Comparison of ENCODE assay signal across 15 cellular contexts in the genomic region with DNA sequence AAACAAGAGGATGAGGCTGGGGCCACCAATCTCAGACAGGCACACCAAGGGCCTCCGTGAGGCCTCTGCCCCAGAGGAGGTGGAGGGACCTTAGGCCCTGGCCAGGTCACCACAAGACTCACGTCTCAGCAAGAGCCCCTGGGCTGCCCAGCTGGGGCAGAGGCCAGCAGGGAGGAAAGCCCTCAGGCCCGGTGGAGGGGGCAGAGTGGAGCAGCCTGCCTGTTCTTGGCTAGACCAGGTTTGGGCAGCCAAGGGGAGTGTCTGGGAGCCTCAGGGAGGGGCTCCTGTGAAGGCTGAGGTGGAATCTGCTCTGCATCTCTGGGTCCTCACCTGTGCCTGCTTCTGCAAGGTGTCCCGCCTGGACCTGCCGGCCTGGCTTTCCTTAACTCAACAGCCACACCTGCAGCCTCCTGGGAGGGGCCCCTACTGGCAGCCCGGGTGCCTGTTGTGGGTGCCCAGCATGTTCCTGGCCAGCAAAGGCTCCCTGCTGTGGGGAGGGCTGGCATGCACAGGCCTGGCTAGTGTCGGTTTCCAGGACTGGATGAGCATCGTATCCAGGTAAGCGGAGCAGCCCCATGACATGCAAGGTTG. TPM values are rescaled to one million over a fixed set of nuclear protein-coding genes. Genes with fewer than 3 reads are reported as not detected.
DNase-seq lines count a peak whose midpoint lies in the region; ATAC-seq and TF ChIP-seq lines count a peak whose summit lies in the region.
"Had no signal": no experiment of that assay in that cellular context is flagged by ENCODE, and none has a peak within 500 bp of the region (broad histone marks: within the 10 kb centered on the region; RNA-seq: fewer than 3 reads in every experiment).

No MANE protein-coding gene starts in this region.

- H3K4me3 ChIP-seq in RWPE2 (ENCODE audit: severe bottlenecking), result no peak overlapping the region
- no peak overlapping the region for H3K4me3 ChIP-seq in suprapubic skin
- no peak overlapping the region for H3K4me3 ChIP-seq in transverse colon
- no peak overlapping the region for H3K4me3 ChIP-seq in coronary artery
- H3K4me3 ChIP-seq: BLaER1 treated with 17β-estradiol and CSF1 and Interleukin-3, amounts not matched to agents 10 nM and 100 nM had no signal

- in situ Hi-C loops in transverse colon (cut with MboI; ENCODE audit: low pct_ligation_motif_present in 1 of 4, low pct_unique_long_range_greater_than_20kb in 1 of 4, low sequenced_read_pairs in 3 of 4), result no loop called here

- peak; percentile 18; the same call in 2 of the 3 replicates for ATAC-seq in RWPE2 (ENCODE audit: low read depth)

- no peak for TF ChIP-seq POLR2A in suprapubic skin (IDR thresholded peaks at IDR 0.05)
- TF ChIP-seq POLR2A in transverse colon (IDR thresholded peaks at IDR 0.05), result no peak

- H3K4me1 ChIP-seq in RWPE2 (ENCODE audit: insufficient read depth, poor library complexity, severe bottlenecking) (no peaks in the 10 kb centered on the region), suprapubic skin (peaks cover 21% of the 10 kb centered on the region), transverse colon (peaks cover 0 to 11% (median 9%) of the 10 kb centered on the region in 4 donors)

- 68% methylated on average over 7 of the region's 9 CpGs for WGBS in suprapubic skin
- WGBS in transverse colon (ENCODE audit: low coverage in 1 of 2), 2 donors, result 80 to 95% methylated on average over 1 to 9 of the region's 9 CpGs

- intact Hi-C loops in transverse colon (cut with DNase I; ENCODE audit: low total_unique reads), result no loop called here

- H3K27ac Mint-ChIP-seq in glutamatergic neuron (ENCODE audit: unreplicated experiment), result no peak overlapping the region

- H3K4me3 Mint-ChIP-seq in glutamatergic neuron (ENCODE audit: unreplicated experiment), result no peak overlapping the region

- no peaks in the 10 kb centered on the region for H3K9me3 ChIP-seq in RWPE2 (ENCODE audit: severe bottlenecking)
- H3K9me3 ChIP-seq in suprapubic skin, result no peaks in the 10 kb centered on the region
- no peaks in the 10 kb centered on the region for H3K9me3 ChIP-seq in transverse colon
- H3K9me3 ChIP-seq: BLaER1 treated with 17β-estradiol and CSF1 and Interleukin-3, amounts not matched to agents 10 nM and 100 nM had no signal

- peaks cover 7% of the 10 kb centered on the region for H3K27me3 Mint-ChIP-seq in glutamatergic neuron (ENCODE audit: unreplicated experiment)

- TF ChIP-seq CTCF in RWPE2 (IDR thresholded peaks at IDR 0.05; ENCODE audit: poor library complexity, severe bottlenecking), result no peak
- TF ChIP-seq CTCF in glutamatergic neuron (IDR thresholded peaks at IDR 0.05; ENCODE audit: partially characterized antibody, unreplicated experiment), result no peak
- TF ChIP-seq CTCF in suprapubic skin (IDR thresholded peaks at IDR 0.05), result no peak
- TF ChIP-seq CTCF in transverse colon (IDR thresholded peaks at IDR 0.05), result no peak
- no peak for TF ChIP-seq CTCF in coronary artery (IDR thresholded peaks at IDR 0.05)

- no peaks in the 10 kb centered on the region for H3K36me3 Mint-ChIP-seq in glutamatergic neuron (ENCODE audit: unreplicated experiment)

- H3K27me3 ChIP-seq in RWPE2 (ENCODE audit: insufficient read depth, poor library complexity, severe bottlenecking), result no peaks in the 10 kb centered on the region
- no peaks in the 10 kb centered on the region for H3K27me3 ChIP-seq in suprapubic skin
- H3K27me3 ChIP-seq in transverse colon, result no peaks in the 10 kb centered on the region
- H3K27me3 ChIP-seq: BLaER1 treated with 17β-estradiol and CSF1 and Interleukin-3, amounts not matched to agents 10 nM and 100 nM had no signal

- H3K27ac ChIP-seq in RWPE2 (ENCODE audit: poor library complexity, severe bottlenecking) (no peak overlapping the region), suprapubic skin (peak overlapping the region; percentile 32), transverse colon (no peak overlapping the region), coronary artery (no peak overlapping the region)
- H3K27ac ChIP-seq: BLaER1 treated with 17β-estradiol and CSF1 and Interleukin-3, amounts not matched to agents 10 nM and 100 nM had no signal

- DNase-seq in NCI-H2196 (lab: John Stamatoyannopoulos, UW; ENCODE audit: unreplicated experiment) (peak; percentile 33), NCI-H2196 treated with DMSO at 0.1 percent for 48 hours (lab: John Stamatoyannopoulos, UW; ENCODE audit: unreplicated experiment) (no peak), RWPE2 (ENCODE audit: low spot score) (no peak), glutamatergic neuron (peak; percentile 14), suprapubic skin (ENCODE audit: low spot score in 2 of 2) (no peak), transverse colon (no peak), kidney glomerular epithelial cell (lab: John Stamatoyannopoulos, UW) (no peak), coronary artery (ENCODE audit: low spot score) (no peak)
- DNase-seq: 8988T, DMS153, KG1, NCI-H1092, NCI-H1694 treated with DMSO at 0.1 percent for 48 hours, NCI-H524 treated with DMSO at 0.1 percent for 48 hours had no signal

- TF ChIP-seq EP300 in suprapubic skin (IDR thresholded peaks at IDR 0.05), result no peak
- TF ChIP-seq EP300 in transverse colon (IDR thresholded peaks at IDR 0.05; ENCODE audit: low read depth), result no peak

- no peaks in the 10 kb centered on the region for H3K9me3 Mint-ChIP-seq in glutamatergic neuron (ENCODE audit: unreplicated experiment)

- H3K36me3 ChIP-seq in RWPE2 (ENCODE audit: low read depth) (peaks cover 74% of the 10 kb centered on the region), suprapubic skin (peaks cover 77% of the 10 kb centered on the region), transverse colon (peaks cover 0 to 21% (median 10%) of the 10 kb centered on the region in 4 donors)

- H3K4me1 Mint-ChIP-seq in glutamatergic neuron (ENCODE audit: low read depth, unreplicated experiment), result no peaks in the 10 kb centered on the region

RNA-seq across cellular contexts. Expression of a gene that starts 11.9 kb away (rescaled TPM):
- 36.6 TPM for total RNA-seq in glutamatergic neuron (ENCODE audit: unreplicated experiment)
- total RNA-seq in suprapubic skin, result 10 to 100 TPM; 43.6 to 93.9 (median 81.4) TPM
- 100 to 1,000 TPM in 3 of 4 donors, 10 to 100 TPM in 1; 88.1 to 171 (median 161) TPM for total RNA-seq in transverse colon

RNA-seq across cellular contexts. Expression of a gene that starts 23.7 kb away (rescaled TPM):
- total RNA-seq in glutamatergic neuron (ENCODE audit: unreplicated experiment) (4.0 TPM), suprapubic skin (100 to 1,000 TPM; 346 to 897 (median 746) TPM), transverse colon (100 to 1,000 TPM; 307 to 452 (median 365) TPM)

RNA-seq across cellular contexts. Expression of a gene that starts 31.8 kb away (rescaled TPM):
- total RNA-seq in glutamatergic neuron (ENCODE audit: unreplicated experiment) (12.7 TPM), suprapubic skin (10 to 100 TPM; 21.1 to 38.0 (median 25.2) TPM), transverse colon (10 to 100 TPM; 20.9 to 24.3 (median 22.5) TPM)

Comparison
In these comparisons a context has a peak if more than half of its experiments do, and no peak if none do; other contexts are left out.
1. DNase-seq: peak in NCI-H2196 (single experiment) and glutamatergic neuron (single experiment); none in NCI-H2196 treated with DMSO at 0.1 percent for 48 hours (single experiment), RWPE2 (single experiment), suprapubic skin (0 of 2), transverse colon (single experiment), kidney glomerular epithelial cell (single experiment) and coronary artery (single experiment).
2. RNA of a gene that starts 23.7 kb away (total RNA-seq): 346 to 897 TPM in suprapubic skin and 307 to 452 TPM in transverse colon; 4.0 TPM in glutamatergic neuron (single experiment); every median in the first group is over 10 times any median in the second.